ENCODE assay signal across 8 cellular contexts in the genomic region with DNA sequence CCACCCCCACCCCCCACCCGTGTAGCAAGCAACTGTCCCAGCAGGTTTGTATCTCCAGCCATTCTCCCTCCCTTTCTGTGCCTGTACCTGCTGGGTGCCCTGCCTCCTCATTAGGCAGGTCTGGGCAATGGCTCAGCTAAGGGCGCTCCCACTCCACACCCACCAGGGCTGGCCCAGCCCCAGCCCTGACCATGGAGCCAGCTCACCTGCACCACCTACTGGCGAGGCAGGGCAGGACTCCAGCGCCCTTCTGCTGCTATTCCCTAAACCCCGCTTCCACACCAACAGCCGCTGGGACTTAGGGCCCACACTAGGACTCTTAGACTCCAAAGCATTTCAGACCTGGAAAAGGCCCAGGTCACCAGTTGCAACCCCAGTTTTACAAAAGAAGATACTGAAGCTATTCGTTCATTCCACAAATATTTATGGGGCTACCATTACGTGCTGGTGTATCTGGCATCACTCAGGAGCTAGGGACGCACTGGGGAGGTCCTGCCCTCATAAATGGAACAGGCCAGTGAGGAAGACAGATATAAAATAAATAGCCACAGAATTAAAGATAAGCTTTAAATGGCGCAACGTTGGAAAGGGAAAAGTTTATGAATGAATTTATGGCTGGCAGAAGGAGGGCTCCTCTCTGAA. TPM values are rescaled to one million over a fixed set of nuclear protein-coding genes. Genes with fewer than 3 reads are reported as not detected.
DNase-seq lines count a peak whose midpoint lies in the region; ATAC-seq and TF ChIP-seq lines count a peak whose summit lies in the region.
"Had no signal": no experiment of that assay in that cellular context is flagged by ENCODE, and none has a peak within 500 bp of the region (broad histone marks: within the 10 kb centered on the region; RNA-seq: fewer than 3 reads in every experiment).

No MANE protein-coding gene starts in this region.

- no peaks in the 10 kb centered on the region for H3K4me1 ChIP-seq in adrenal gland (replicated peaks in 1 of 2)
- no peaks in the 10 kb centered on the region for H3K4me1 ChIP-seq in neural progenitor cell

- no peak overlapping the region for H3K27ac Mint-ChIP-seq in neural progenitor cell

- no peak overlapping the region for H3K4me3 ChIP-seq in adrenal gland
- H3K4me3 ChIP-seq in neural progenitor cell, result no peak overlapping the region
- H3K4me3 ChIP-seq: SK-N-MC had no signal

- TF ChIP-seq POLR2A in adrenal gland (IDR thresholded peaks at IDR 0.05), result no peak

- no peak overlapping the region for H3K4me2 ChIP-seq in neural progenitor cell

- intact Hi-C loops in adrenal gland (cut with DNase I), result no loop called here

- peaks cover 11% of the 10 kb centered on the region for H3K27me3 ChIP-seq in adrenal gland
- H3K27me3 ChIP-seq in neural progenitor cell, result no peaks in the 10 kb centered on the region

- H3K79me2 ChIP-seq in neural progenitor cell (ENCODE audit: low read depth), result no peaks in the 10 kb centered on the region

- no peaks in the 10 kb centered on the region for H3F3A ChIP-seq in neural progenitor cell (ENCODE audit: low read depth)

- H3K27ac ChIP-seq in adrenal gland (no peak overlapping the region), neural progenitor cell (no peak overlapping the region)
- H3K27ac ChIP-seq: SK-N-MC had no signal

- H3K9me3 ChIP-seq in adrenal gland (replicated peaks in 1 of 3) (no peaks in the 10 kb centered on the region), neural progenitor cell (ENCODE audit: low read depth) (peaks cover 6% of the 10 kb centered on the region)

- no peaks in the 10 kb centered on the region for H3K4me1 Mint-ChIP-seq in neural progenitor cell

- DNase-seq in ELR (ENCODE audit: low read depth) (peak; percentile 14), HUDEP-2 (lab: John Stamatoyannopoulos, UW; ENCODE audit: unreplicated experiment in 76 of 76) (peak in 51 of 76 experiments; percentile 3 to 65 (median 37)), adrenal gland (no peak), neural progenitor cell (ENCODE audit: low spot score) (no peak), NCI-H1930 (lab: John Stamatoyannopoulos, UW) (no peak)

- no peaks in the 10 kb centered on the region for H3K36me3 Mint-ChIP-seq in neural progenitor cell

- H3K9me3 Mint-ChIP-seq in neural progenitor cell, result no peaks in the 10 kb centered on the region

- H3K4me3 Mint-ChIP-seq in neural progenitor cell, result no peak overlapping the region

- H3K9ac ChIP-seq in neural progenitor cell, result no peak overlapping the region

- H4K20me1 ChIP-seq in neural progenitor cell (ENCODE audit: low read depth), result no peaks in the 10 kb centered on the region

- TF ChIP-seq CTCF in adrenal gland (IDR thresholded peaks at IDR 0.05) (peak in 4 of 6 experiments; percentile 15 to 27 (median 20)), neural progenitor cell (IDR thresholded peaks at IDR 0.05) (peak; percentile 33)

- H3K36me3 ChIP-seq in adrenal gland (replicated peaks in 1 of 2), result no peaks in the 10 kb centered on the region
- H3K36me3 ChIP-seq in neural progenitor cell, result no peaks in the 10 kb centered on the region

- no peak overlapping the region for H2AFZ ChIP-seq in neural progenitor cell (replicated peaks)

- H3K27me3 Mint-ChIP-seq in neural progenitor cell (ENCODE audit: insufficient read depth, low read depth), result peaks cover 4% of the 10 kb centered on the region

- WGBS in adrenal gland, 4 donors, result 59 to 61% (median 60%) methylated on average over 9 to 11 of the region's 11 CpGs

- no peak for ATAC-seq in HG02642 (IDR thresholded peaks at IDR 0.05; ENCODE audit: poor library complexity, unreplicated experiment)
- ATAC-seq in activated CD4-positive, CD25-positive, alpha-beta regulatory T cell treated with anti-CD3 and anti-CD28 coated beads, Interleukin-2, amount 50 U/mL, for 24 hours, result no peak

RNA-seq across cellular contexts. Expression of a gene that starts 24.0 kb away (rescaled TPM):
- not detected for total RNA-seq in adrenal gland
- polyA plus RNA-seq in adrenal gland, result not detected
- not detected in 2 replicates for total RNA-seq in neural progenitor cell (ENCODE audit: low replicate concordance)

RNA-seq across cellular contexts. Expression of a gene that starts 29.3 kb away (rescaled TPM):
- not detected for total RNA-seq in adrenal gland
- polyA plus RNA-seq in adrenal gland, result not detected
- total RNA-seq in neural progenitor cell (ENCODE audit: low replicate concordance), result not detected in 2 replicates

RNA-seq across cellular contexts. Expression of a gene that starts 59.9 kb away (rescaled TPM):
- total RNA-seq in adrenal gland, result not detected
- not detected for polyA plus RNA-seq in adrenal gland
- not detected in 2 replicates for total RNA-seq in neural progenitor cell (ENCODE audit: low replicate concordance)

Comparison
In these comparisons a context has a peak if more than half of its experiments do, and no peak if none do; other contexts are left out.
1. DNase-seq: peak in ELR (single experiment) and HUDEP-2 (51 of 76); none in adrenal gland (0 of 7), neural progenitor cell (single experiment) and NCI-H1930 (0 of 2).